19 cellular contexts compared by ENCODE assay signal in genomic region chr16:53084141-53084541, GRCh38. TPM values are rescaled to one million over a fixed set of nuclear protein-coding genes. Genes with fewer than 3 reads are reported as not detected.
DNase-seq lines count a peak whose midpoint lies in the region; ATAC-seq and TF ChIP-seq lines count a peak whose summit lies in the region.
"Had no signal": no experiment of that assay in that cellular context is flagged by ENCODE, and none has a peak within 500 bp of the region (broad histone marks: within the 10 kb centered on the region; RNA-seq: fewer than 3 reads in every experiment).

No MANE protein-coding gene starts in this region.

- H3K36me3 ChIP-seq in left ventricle myocardium inferior (no peaks in the 10 kb centered on the region), esophagus muscularis mucosa (no peaks in the 10 kb centered on the region), prostate gland (no peaks in the 10 kb centered on the region), vagina (no peaks in the 10 kb centered on the region), HAP-1 (replicated peaks) (no peaks in the 10 kb centered on the region)

- H3K27ac Mint-ChIP-seq in activated CD8-positive, alpha-beta memory T cell treated with anti-CD3 and anti-CD28 coated beads, Interleukin-2, amount 10 ng/mL, durations not matched to agents 7 days and 5 days = no peak overlapping the region
- H3K27ac Mint-ChIP-seq: activated naive CD8-positive, alpha-beta T cell treated with anti-CD3 and anti-CD28 coated beads, Interleukin-2, amount 50 U/mL, for 24 hours; activated T-cell treated with anti-CD3 and anti-CD28 coated beads, Interleukin-2, amount 50 U/mL, for 72 hours; endodermal cell; GM23338 had no signal

- in situ Hi-C loops in HAP-1 (cut with MboI; ENCODE audit: low sequenced_read_pairs) = no loop called here

- no peak for ATAC-seq in left cardiac atrium
- ATAC-seq in activated CD8-positive, alpha-beta memory T cell treated with anti-CD3 and anti-CD28 coated beads, Interleukin-2, amount 10 ng/mL, durations not matched to agents 7 days and 5 days = no peak
- ATAC-seq: A549; activated naive CD8-positive, alpha-beta T cell treated with anti-CD3 and anti-CD28 coated beads, Interleukin-2, amount 50 U/mL, for 24 hours; activated T-cell treated with anti-CD3 and anti-CD28 coated beads, Interleukin-2, amount 50 U/mL, for 72 hours; GM23338 had no signal

- TF ChIP-seq POLR2A in esophagus muscularis mucosa (IDR thresholded peaks at IDR 0.05; ENCODE audit: low read depth) (no peak), prostate gland (IDR thresholded peaks at IDR 0.05) (no peak), vagina (IDR thresholded peaks at IDR 0.05) (no peak)

- WGBS in esophagus muscularis mucosa = 96% methylated on average over 4 of the region's 4 CpGs
- WGBS in prostate gland = 24% methylated on average over 4 of the region's 4 CpGs

- peaks cover 3% of the 10 kb centered on the region for H3K4me1 Mint-ChIP-seq in activated CD8-positive, alpha-beta memory T cell treated with anti-CD3 and anti-CD28 coated beads, Interleukin-2, amount 10 ng/mL, durations not matched to agents 7 days and 5 days

- DNase-seq in left ventricle myocardium inferior (no peak), left cardiac atrium (no peak), esophagus muscularis mucosa (ENCODE audit: extremely low spot score) (no peak), prostate gland (ENCODE audit: low spot score) (peak; percentile 62), vagina (ENCODE audit: extremely low spot score in 2 of 2) (no peak), NCI-H1436 (lab: John Stamatoyannopoulos, UW) (no peak), HAP-1 (ENCODE audit: low spot score in 2 of 2) (no peak)
- no peak for DNase-seq in activated CD8-positive, alpha-beta memory T cell treated with anti-CD3 and anti-CD28 coated beads, Interleukin-2, amount 10 ng/mL, durations not matched to agents 7 days and 5 days
- DNase-seq: activated CD4-positive, alpha-beta T cell treated with anti-CD3 and anti-CD28 coated beads, Interleukin-2, amount 50 U/mL, for 48 hours; activated naive CD8-positive, alpha-beta T cell treated with anti-CD3 and anti-CD28 coated beads, Interleukin-2, amount 50 U/mL, for 24 hours; activated T-cell treated with anti-CD3 and anti-CD28 coated beads, Interleukin-2, amount 50 U/mL, for 72 hours; endodermal cell; head of caudate nucleus; Kasumi-1; NCI-H1694; NCI-H446 treated with DMSO at 0.1 percent for 48 hours; testis had no signal

- no peaks in the 10 kb centered on the region for H3K9me3 Mint-ChIP-seq in activated CD8-positive, alpha-beta memory T cell treated with anti-CD3 and anti-CD28 coated beads, Interleukin-2, amount 10 ng/mL, durations not matched to agents 7 days and 5 days (ENCODE audit: low read depth)
- H3K9me3 Mint-ChIP-seq: activated naive CD8-positive, alpha-beta T cell treated with anti-CD3 and anti-CD28 coated beads, Interleukin-2, amount 50 U/mL, for 24 hours; activated T-cell treated with anti-CD3 and anti-CD28 coated beads, Interleukin-2, amount 50 U/mL, for 72 hours; endodermal cell; GM23338 had no signal

- no peaks in the 10 kb centered on the region for H3K27me3 Mint-ChIP-seq in activated CD8-positive, alpha-beta memory T cell treated with anti-CD3 and anti-CD28 coated beads, Interleukin-2, amount 10 ng/mL, durations not matched to agents 7 days and 5 days
- H3K27me3 Mint-ChIP-seq: activated naive CD8-positive, alpha-beta T cell treated with anti-CD3 and anti-CD28 coated beads, Interleukin-2, amount 50 U/mL, for 24 hours had no signal

- H3K4me3 ChIP-seq in left ventricle myocardium inferior (no peak overlapping the region), esophagus muscularis mucosa (no peak overlapping the region), prostate gland (no peak overlapping the region), vagina (no peak overlapping the region), HAP-1 (no peak overlapping the region)
- H3K4me3 ChIP-seq: A549, GM23338, testis had no signal

- no peaks in the 10 kb centered on the region for H3K9me3 ChIP-seq in left ventricle myocardium inferior (replicated peaks)
- no peaks in the 10 kb centered on the region for H3K9me3 ChIP-seq in esophagus muscularis mucosa
- no peaks in the 10 kb centered on the region for H3K9me3 ChIP-seq in prostate gland
- H3K9me3 ChIP-seq in vagina = no peaks in the 10 kb centered on the region
- no peaks in the 10 kb centered on the region for H3K9me3 ChIP-seq in HAP-1
- H3K9me3 ChIP-seq: A549, testis had no signal

- no peak overlapping the region for H3K4me3 Mint-ChIP-seq in activated CD8-positive, alpha-beta memory T cell treated with anti-CD3 and anti-CD28 coated beads, Interleukin-2, amount 10 ng/mL, durations not matched to agents 7 days and 5 days
- H3K4me3 Mint-ChIP-seq: activated naive CD8-positive, alpha-beta T cell treated with anti-CD3 and anti-CD28 coated beads, Interleukin-2, amount 50 U/mL, for 24 hours; activated T-cell treated with anti-CD3 and anti-CD28 coated beads, Interleukin-2, amount 50 U/mL, for 72 hours; endodermal cell; GM23338 had no signal

- H3K4me1 ChIP-seq in left ventricle myocardium inferior = peaks cover 91% of the 10 kb centered on the region
- H3K4me1 ChIP-seq in esophagus muscularis mucosa = peaks cover 65 to 83% (median 73%) of the 10 kb centered on the region in 4 donors
- H3K4me1 ChIP-seq in prostate gland (replicated peaks) = peaks cover 17% of the 10 kb centered on the region
- H3K4me1 ChIP-seq in vagina = peaks cover 96% of the 10 kb centered on the region
- H3K4me1 ChIP-seq in HAP-1 = peaks cover 15% of the 10 kb centered on the region

- peaks cover 4% of the 10 kb centered on the region for H3K36me3 Mint-ChIP-seq in activated CD8-positive, alpha-beta memory T cell treated with anti-CD3 and anti-CD28 coated beads, Interleukin-2, amount 10 ng/mL, durations not matched to agents 7 days and 5 days

- TF ChIP-seq EP300 in esophagus muscularis mucosa (IDR thresholded peaks at IDR 0.05) = no peak

- H3K27me3 ChIP-seq in left ventricle myocardium inferior (ENCODE audit: low read depth) (no peaks in the 10 kb centered on the region), esophagus muscularis mucosa (no peaks in the 10 kb centered on the region), prostate gland (replicated peaks; ENCODE audit: insufficient read depth) (no peaks in the 10 kb centered on the region), vagina (no peaks in the 10 kb centered on the region), HAP-1 (ENCODE audit: low read depth) (no peaks in the 10 kb centered on the region)
- H3K27me3 ChIP-seq: testis had no signal

- peak overlapping the region; percentile 94 for H3K27ac ChIP-seq in left ventricle myocardium inferior (replicated peaks)
- H3K27ac ChIP-seq in esophagus muscularis mucosa (replicated peaks in 1 of 4) = peak overlapping the region; percentile 47 to 77 (median 73)
- H3K27ac ChIP-seq in prostate gland = peak overlapping the region; percentile 77 to 79
- peak overlapping the region; percentile 80 for H3K27ac ChIP-seq in vagina

- no peak for TF ChIP-seq CTCF in left ventricle myocardium inferior (IDR thresholded peaks at IDR 0.05; ENCODE audit: borderline replicate concordance)
- TF ChIP-seq CTCF in esophagus muscularis mucosa (IDR thresholded peaks at IDR 0.05) = no peak
- TF ChIP-seq CTCF in prostate gland (IDR thresholded peaks at IDR 0.05) = no peak
- TF ChIP-seq CTCF in vagina (IDR thresholded peaks at IDR 0.05) = no peak

- intact Hi-C loops in left ventricle myocardium inferior (cut with micrococcal nuclease) = no loop called here
- intact Hi-C loops in left cardiac atrium (cut with DNase I) = no loop called here
- intact Hi-C loops in esophagus muscularis mucosa (cut with DNase I) = no loop called here
- intact Hi-C loops in prostate gland (cut with DNase I) = no loop called here
- intact Hi-C loops in vagina (cut with DNase I) = no loop called here

- CTCF ChIA-PET in activated CD8-positive, alpha-beta memory T cell treated with anti-CD3 and anti-CD28 coated beads, Interleukin-2, amount 10 ng/mL, durations not matched to agents 7 days and 5 days (lab: Charles Lee) = no interaction called here

RNA-seq across cellular contexts. Expression of gene CHD9, which starts 29.4 kb away (rescaled TPM):
- total RNA-seq in left ventricle myocardium inferior = 38.9 TPM
- total RNA-seq in left cardiac atrium = 10 to 100 TPM; 44.2 to 60.3 TPM
- 10 to 100 TPM; 45.2 to 64.0 (median 49.5) TPM for total RNA-seq in esophagus muscularis mucosa
- 10 to 100 TPM; 56.3 to 62.6 TPM for total RNA-seq in prostate gland
- 77.6 TPM for total RNA-seq in vagina
- 10 to 100 TPM; 23.7 to 32.7 TPM for total RNA-seq in activated CD8-positive, alpha-beta memory T cell treated with anti-CD3 and anti-CD28 coated beads, Interleukin-2, amount 10 ng/mL, durations not matched to agents 7 days and 5 days

RNA-seq across cellular contexts. Expression of gene CHD9NB, which starts 31.4 kb away (rescaled TPM):
- total RNA-seq in left ventricle myocardium inferior = 0.77 TPM
- total RNA-seq in left cardiac atrium = under 1 TPM; 0.47 to 0.94 TPM
- 1 to 10 TPM in 1 of 4 donors, under 1 TPM in 3; 0.19 to 1.2 (median 0.42) TPM for total RNA-seq in esophagus muscularis mucosa
- 10 to 100 TPM in 1 of 2 donors, 1 to 10 TPM in 1; 4.3 to 26.7 TPM for total RNA-seq in prostate gland
- not detected for total RNA-seq in vagina
- total RNA-seq in activated CD8-positive, alpha-beta memory T cell treated with anti-CD3 and anti-CD28 coated beads, Interleukin-2, amount 10 ng/mL, durations not matched to agents 7 days and 5 days = under 1 TPM; 0.52 to 0.79 TPM
